1 cellular context compared by ENCODE assay signal in the genomic region with DNA sequence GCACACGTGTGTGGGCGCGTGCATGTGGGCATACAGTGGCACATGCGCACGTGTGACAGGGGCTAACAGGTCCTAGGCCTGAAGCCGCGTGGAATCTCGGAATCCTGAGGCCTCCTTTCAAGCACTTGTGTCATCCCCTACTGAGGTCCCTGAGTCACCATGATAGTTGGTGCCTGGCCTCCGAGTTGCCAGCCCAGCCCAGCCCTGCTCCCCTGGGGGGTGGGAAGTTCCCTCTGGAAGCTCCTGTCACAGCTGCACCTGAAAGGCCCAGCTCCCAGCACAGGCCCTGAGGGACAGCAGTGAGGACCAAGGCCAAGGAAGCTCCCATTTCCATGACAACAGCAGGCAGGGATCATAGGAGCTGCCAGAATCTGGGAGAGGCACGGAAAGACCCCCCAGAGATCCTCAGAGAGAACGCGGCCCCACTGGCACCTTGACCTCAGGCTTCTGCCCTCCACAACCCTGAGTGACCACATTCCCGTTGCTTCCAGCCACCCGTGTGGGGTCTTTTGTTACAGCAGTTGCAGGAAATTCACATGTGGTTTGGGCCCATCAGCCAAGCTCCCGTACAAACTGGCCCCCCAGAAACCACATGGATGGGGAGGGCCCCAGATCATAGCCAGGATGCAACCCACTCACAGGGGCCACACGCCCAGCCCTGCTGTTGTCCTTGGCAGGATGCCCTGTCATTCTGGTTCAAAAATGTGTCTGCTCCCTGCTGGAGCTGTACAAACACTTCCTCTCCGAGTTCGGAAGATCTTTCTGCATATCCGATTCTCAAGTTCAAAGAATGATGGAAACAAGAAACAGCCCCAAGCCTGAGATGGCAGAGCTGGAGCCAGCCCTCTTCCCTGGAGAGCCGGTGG.
TF ChIP-seq lines count a peak whose summit lies in the region.

No MANE protein-coding gene starts in this region.

TF ChIP-seq in IMR-90, 13 proteins besides CTCF, POLR2A, EP300 and RAD21:
- TF ChIP-seq CEBPB (IDR thresholded peaks at IDR 0.05; ENCODE audit: low read depth, low read length) (no peak), ELK1 (IDR thresholded peaks at IDR 0.05; ENCODE audit: borderline replicate concordance, low read depth, low read length) (no peak), CHD1 (IDR thresholded peaks at IDR 0.05; ENCODE audit: low read depth, low read length) (no peak)
- TF ChIP-seq, protein P1, sequence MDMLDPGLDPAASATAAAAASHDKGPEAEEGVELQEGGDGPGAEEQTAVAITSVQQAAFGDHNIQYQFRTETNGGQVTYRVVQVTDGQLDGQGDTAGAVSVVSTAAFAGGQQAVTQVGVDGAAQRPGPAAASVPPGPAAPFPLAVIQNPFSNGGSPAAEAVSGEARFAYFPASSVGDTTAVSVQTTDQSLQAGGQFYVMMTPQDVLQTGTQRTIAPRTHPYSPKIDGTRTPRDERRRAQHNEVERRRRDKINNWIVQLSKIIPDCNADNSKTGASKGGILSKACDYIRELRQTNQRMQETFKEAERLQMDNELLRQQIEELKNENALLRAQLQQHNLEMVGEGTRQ (IDR thresholded peaks at IDR 0.05; ENCODE audit: low read depth, low read length): no peak
